14 cellular contexts compared by ENCODE assay signal in genomic region chr6:51562198-51562597, GRCh38.
DNase-seq lines count a peak whose midpoint lies in the region; ATAC-seq and TF ChIP-seq lines count a peak whose summit lies in the region.
"Had no signal": no experiment of that assay in that cellular context is flagged by ENCODE, and none has a peak within 500 bp of the region (broad histone marks: within the 10 kb centered on the region; RNA-seq: fewer than 3 reads in every experiment).

No MANE protein-coding gene starts in this region.

- H3K27ac ChIP-seq in OCI-LY7 (ENCODE audit: low read depth, low read length, poor library complexity, severe bottlenecking) (no peak overlapping the region), osteoblast (ENCODE audit: low read depth, low read length) (no peak overlapping the region)

- ATAC-seq in GM18517 (IDR thresholded peaks at IDR 0.05; ENCODE audit: unreplicated experiment) (peak; percentile 95), GM21367 (IDR thresholded peaks at IDR 0.05; ENCODE audit: unreplicated experiment) (peak; percentile 81), HG02943 (IDR thresholded peaks at IDR 0.05; ENCODE audit: low read depth, unreplicated experiment) (peak; percentile 89), HG03565 (IDR thresholded peaks at IDR 0.05; ENCODE audit: unreplicated experiment) (peak; percentile 87)
- ATAC-seq: CD8-positive, alpha-beta T cell; right cardiac atrium had no signal

- H3K4me3 ChIP-seq in OCI-LY7 (ENCODE audit: low read depth, low read length, poor library complexity, severe bottlenecking) = no peak overlapping the region
- no peak overlapping the region for H3K4me3 ChIP-seq in osteoblast (ENCODE audit: insufficient read depth, low read length)

- H3K4me3 Mint-ChIP-seq in glutamatergic neuron (ENCODE audit: unreplicated experiment) = no peak overlapping the region
- H3K4me3 Mint-ChIP-seq: activated naive CD8-positive, alpha-beta T cell; CD8-positive, alpha-beta T cell; T-helper 1 cell treated with Interleukin-12 subunit alpha and Interleukin-12 subunit beta and Interleukin-4 antibody, amounts not matched to agents 30 μg/mL and 1 μg/mL, for 36 hours had no signal

- H3K9me3 ChIP-seq in OCI-LY7 (ENCODE audit: low read length) = no peaks in the 10 kb centered on the region
- H3K9me3 ChIP-seq in osteoblast (ENCODE audit: low read depth, low read length) = no peaks in the 10 kb centered on the region

- H3K9me3 Mint-ChIP-seq in glutamatergic neuron (ENCODE audit: unreplicated experiment) = peaks cover 1% of the 10 kb centered on the region
- H3K9me3 Mint-ChIP-seq: CD8-positive, alpha-beta T cell; T-helper 1 cell treated with Interleukin-12 subunit alpha and Interleukin-12 subunit beta and Interleukin-4 antibody, amounts not matched to agents 30 μg/mL and 1 μg/mL, for 36 hours had no signal

- no peak for TF ChIP-seq CTCF in OCI-LY7 (conservative IDR thresholded peaks at IDR 0.05; ENCODE audit: low read length)
- TF ChIP-seq CTCF in osteoblast (IDR thresholded peaks at IDR 0.05; ENCODE audit: extremely low read depth, low read depth, low read length) = no peak
- no peak for TF ChIP-seq CTCF in glutamatergic neuron (IDR thresholded peaks at IDR 0.05; ENCODE audit: partially characterized antibody, unreplicated experiment)

- H3K4me1 Mint-ChIP-seq in glutamatergic neuron (ENCODE audit: low read depth, unreplicated experiment) = no peaks in the 10 kb centered on the region

- no peaks in the 10 kb centered on the region for H4K20me1 ChIP-seq in OCI-LY7 (ENCODE audit: insufficient read depth, low read length)
- no peaks in the 10 kb centered on the region for H4K20me1 ChIP-seq in osteoblast (ENCODE audit: insufficient read depth, low read length)

- H3K4me2 ChIP-seq in OCI-LY7 (ENCODE audit: low read length) (no peak overlapping the region; the same call in 1 of the 2 replicates), osteoblast (ENCODE audit: insufficient read depth, low read length) (no peak overlapping the region)

- no peaks in the 10 kb centered on the region for H3K36me3 ChIP-seq in OCI-LY7 (ENCODE audit: insufficient read depth, low read length)
- H3K36me3 ChIP-seq in osteoblast (ENCODE audit: insufficient read depth, low read length) = no peaks in the 10 kb centered on the region

- H2AFZ ChIP-seq in OCI-LY7 (ENCODE audit: low read length) (no peak overlapping the region), osteoblast (ENCODE audit: low read length) (no peak overlapping the region)

- CTCF ChIA-PET in OCI-LY7 (lab: Charles Lee; ENCODE audit: unreplicated experiment) = no interaction called here

- intact Hi-C loops in OCI-LY7 (cut with micrococcal nuclease; ENCODE audit: unreplicated experiment) = no loop called here

- no peak overlapping the region for H3K27ac Mint-ChIP-seq in glutamatergic neuron (ENCODE audit: unreplicated experiment)
- H3K27ac Mint-ChIP-seq: activated naive CD8-positive, alpha-beta T cell; CD8-positive, alpha-beta T cell; T-helper 1 cell treated with Interleukin-12 subunit alpha and Interleukin-12 subunit beta and Interleukin-4 antibody, amounts not matched to agents 30 μg/mL and 1 μg/mL, for 36 hours had no signal

- DNase-seq in OCI-LY7 (ENCODE audit: low spot score) = no peak
- no peak for DNase-seq in osteoblast (ENCODE audit: insufficient read length, low spot score, missing footprints)
- DNase-seq in glutamatergic neuron = no peak
- no peak for DNase-seq in MV-4-11 (lab: John Stamatoyannopoulos, UW)
- DNase-seq: activated CD4-positive, alpha-beta T cell treated with anti-CD3 and anti-CD28 coated beads, Interleukin-2, amount 50 U/mL, for 48 hours; CD8-positive, alpha-beta T cell; NCI-H1436; right cardiac atrium had no signal

- no peaks in the 10 kb centered on the region for H3K4me1 ChIP-seq in OCI-LY7 (ENCODE audit: insufficient read depth, low read length, poor library complexity, severe bottlenecking)
- no peaks in the 10 kb centered on the region for H3K4me1 ChIP-seq in osteoblast (ENCODE audit: insufficient read depth, low read length)

- POLR2A ChIA-PET in OCI-LY7 (lab: Charles Lee) = interaction anchor here (0.6 kb wide), 1 partner anchor 612 kb away, joined by 4 read pairs; no protein-coding TSS in a partner anchor

- H3K27me3 Mint-ChIP-seq in glutamatergic neuron (ENCODE audit: unreplicated experiment) = no peaks in the 10 kb centered on the region
- H3K27me3 Mint-ChIP-seq: activated naive CD8-positive, alpha-beta T cell had no signal

- H3K9me2 ChIP-seq in OCI-LY7 (ENCODE audit: insufficient read depth, low read length) = no peaks in the 10 kb centered on the region

- no peaks in the 10 kb centered on the region for H3K36me3 Mint-ChIP-seq in glutamatergic neuron (ENCODE audit: unreplicated experiment)
- H3K36me3 Mint-ChIP-seq: activated naive CD8-positive, alpha-beta T cell; CD8-positive, alpha-beta T cell had no signal

- no peaks in the 10 kb centered on the region for H3K27me3 ChIP-seq in osteoblast (ENCODE audit: insufficient read depth, low read length)

- no peaks in the 10 kb centered on the region for H3K79me2 ChIP-seq in OCI-LY7 (ENCODE audit: insufficient read depth, low read depth, low read length)
- no peaks in the 10 kb centered on the region for H3K79me2 ChIP-seq in osteoblast (ENCODE audit: insufficient read depth, low read length)

- BruUV-seq in OCI-LY7 (replicated peaks; lab: Mats Ljungman, UMichigan) = no TSS peak
